In the genomic region with DNA sequence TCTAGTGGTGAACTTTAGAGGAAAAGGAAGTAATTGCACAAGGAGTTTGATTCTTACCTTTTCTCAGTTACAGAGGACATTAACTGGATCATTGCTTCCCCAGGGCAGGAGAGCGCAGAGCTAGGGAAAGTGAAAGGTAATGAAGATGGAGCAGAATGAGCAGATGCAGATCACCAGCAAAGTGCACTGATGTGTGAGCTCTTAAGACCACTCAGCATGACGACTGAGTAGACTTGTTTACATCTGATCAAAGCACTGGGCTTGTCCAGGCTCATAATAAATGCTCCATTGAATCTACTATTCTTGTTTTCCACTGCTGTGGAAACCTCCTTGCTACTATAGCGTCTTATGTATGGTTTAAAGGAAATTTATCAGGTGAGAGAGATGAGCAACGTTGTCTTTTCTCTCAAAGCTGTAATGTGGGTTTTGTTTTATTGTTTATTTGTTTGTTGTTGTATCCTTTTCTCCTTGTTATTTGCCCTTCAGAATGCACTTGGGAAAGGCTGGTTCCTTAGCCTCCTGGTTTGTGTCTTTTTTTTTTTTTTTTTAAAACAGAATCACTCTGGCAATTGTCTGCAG, we compare ENCODE assay signal across 10 cellular contexts. TPM values are rescaled to one million over a fixed set of nuclear protein-coding genes. Genes with fewer than 3 reads are reported as not detected.
A peak's percentile ranks its signal among the peaks of the same experiment; 100 is the strongest.
DNase-seq lines count a peak whose midpoint lies in the region; ATAC-seq, FAIRE-seq and TF ChIP-seq lines count a peak whose summit lies in the region.
"Had no signal": no experiment of that assay in that cellular context is flagged by ENCODE, and none has a peak within 500 bp of the region (broad histone marks: within the 10 kb centered on the region; RNA-seq: fewer than 3 reads in every experiment).

No MANE protein-coding gene starts in this region.

- H4K91ac ChIP-seq in mesenchymal stem cell (ENCODE audit: low read length): no peak overlapping the region

- TF ChIP-seq CTCF in kidney (IDR thresholded peaks at IDR 0.05; ENCODE audit: borderline replicate concordance, extremely low read depth, insufficient read depth): no peak

- H3K27ac ChIP-seq in mesenchymal stem cell (ENCODE audit: low read length, poor library complexity, severe bottlenecking) (peak overlapping the region; percentile 52), kidney (ENCODE audit: low read depth in 2 of 2, low read length in 2 of 2) (no peak overlapping the region)

- H3K4me3 ChIP-seq in mesenchymal stem cell (ENCODE audit: insufficient read depth in 1 of 2, low read depth in 1 of 2, low read length in 2 of 2) (no peak overlapping the region), kidney (ENCODE audit: low read length in 2 of 2) (no peak overlapping the region)

- ATAC-seq in GM18498 (IDR thresholded peaks at IDR 0.05; ENCODE audit: unreplicated experiment) (peak; percentile 84), GM21737 (IDR thresholded peaks at IDR 0.05; ENCODE audit: unreplicated experiment) (peak; percentile 86), left cardiac atrium (no peak)

- no peak overlapping the region for H3K4ac ChIP-seq in mesenchymal stem cell (ENCODE audit: low read depth in 1 of 2, low read length in 2 of 2)

- H3K27me3 ChIP-seq in mesenchymal stem cell (ENCODE audit: control insufficient read depth in 1 of 2, insufficient read depth in 1 of 2, low read length in 2 of 2): no peaks in the 10 kb centered on the region

- H3K79me1 ChIP-seq in mesenchymal stem cell (replicated peaks; ENCODE audit: low read length, poor library complexity, severe bottlenecking): peaks cover 6% of the 10 kb centered on the region

- H3K23ac ChIP-seq in mesenchymal stem cell (ENCODE audit: low read length in 2 of 2): no peak overlapping the region

- H3K9me3 ChIP-seq in mesenchymal stem cell (ENCODE audit: control insufficient read depth, low read length): no peaks in the 10 kb centered on the region
- no peaks in the 10 kb centered on the region for H3K9me3 ChIP-seq in kidney (ENCODE audit: control insufficient read depth in 1 of 2, low read length in 2 of 2)

- DNase-seq in NCI-H1694 treated with DMSO at 0.1 percent for 48 hours (lab: John Stamatoyannopoulos, UW) (peak; percentile 81), mesenchymal stem cell (no peak), kidney (no peak), ecto neural progenitor cell (ENCODE audit: low spot score) (no peak), left cardiac atrium (no peak)
- no peak for DNase-seq in activated CD4-positive, alpha-beta T cell treated with anti-CD3 and anti-CD28 coated beads, Interleukin-2, amount 50 U/mL, for 1 hour
- DNase-seq: NK-92 treated with Interleukin-12 subunit alpha and Interleukin-12 subunit beta, amount 100 ng/mL, for 24 hours had no signal

- H3K9ac ChIP-seq in mesenchymal stem cell (ENCODE audit: low read length): no peak overlapping the region
- H3K9ac ChIP-seq in kidney (ENCODE audit: low read length in 2 of 2): no peak overlapping the region

- no peak overlapping the region for H3K14ac ChIP-seq in mesenchymal stem cell (ENCODE audit: low read length in 2 of 2)

- H2BK120ac ChIP-seq in mesenchymal stem cell (ENCODE audit: low read depth, low read length): no peak overlapping the region

- no peak overlapping the region for H2BK5ac ChIP-seq in mesenchymal stem cell (ENCODE audit: low read depth, low read length, poor library complexity, severe bottlenecking)

- FAIRE-seq in kidney (lab: Jason Lieb, UNC): no peak
- FAIRE-seq: G401.6 had no signal

- no peak overlapping the region for H3K18ac ChIP-seq in mesenchymal stem cell (ENCODE audit: low read depth in 1 of 2, low read length in 2 of 2)

- H2BK15ac ChIP-seq in mesenchymal stem cell (ENCODE audit: low read depth, poor library complexity, severe bottlenecking): no peak overlapping the region

- no peak overlapping the region for H2AFZ ChIP-seq in mesenchymal stem cell (ENCODE audit: low read depth, low read length)

- no peak overlapping the region for H3K4me2 ChIP-seq in mesenchymal stem cell (ENCODE audit: low read length, poor library complexity, severe bottlenecking)

- 48% methylated on average over 4 of the region's 4 CpGs for WGBS in mesenchymal stem cell

- no peak overlapping the region for H4K8ac ChIP-seq in mesenchymal stem cell (ENCODE audit: low read length)

- no peak overlapping the region for H2BK12ac ChIP-seq in mesenchymal stem cell (ENCODE audit: low read length in 2 of 2)

- peaks cover 14 to 25% of the 10 kb centered on the region in 2 experiments for H3K36me3 ChIP-seq in mesenchymal stem cell (ENCODE audit: control insufficient read depth in 1 of 2, insufficient read depth in 2 of 2, low read depth in 1 of 2, low read length in 2 of 2)
- peaks cover 22 to 49% of the 10 kb centered on the region in 2 donors for H3K36me3 ChIP-seq in kidney (ENCODE audit: control insufficient read depth in 1 of 2, insufficient read depth in 2 of 2, low read length in 2 of 2)

- H2AK5ac ChIP-seq in mesenchymal stem cell (ENCODE audit: low read length, severe bottlenecking): no peak overlapping the region

- H3K4me1 ChIP-seq in mesenchymal stem cell (ENCODE audit: control insufficient read depth, insufficient read depth, low read depth, low read length) (peaks cover 12% of the 10 kb centered on the region), kidney (ENCODE audit: control insufficient read depth in 1 of 2, insufficient read depth in 1 of 2, low read depth in 1 of 2, low read length in 2 of 2) (peaks cover 0 to 12% of the 10 kb centered on the region in 2 donors)

- intact Hi-C loops in kidney (cut with DNase I): no loop called here
- intact Hi-C loops in left cardiac atrium (cut with DNase I): no loop called here

RNA-seq across cellular contexts. Expression of a gene that starts 25.3 kb away (rescaled TPM):
- 1.7 TPM for polyA plus RNA-seq in mesenchymal stem cell (2013, experiment 1 of 2)
- polyA plus RNA-seq in mesenchymal stem cell (2013, experiment 2 of 2): 1.7 TPM
- total RNA-seq in kidney: 28.3 TPM
- 36.3 TPM for polyA plus RNA-seq in kidney (ENCODE audit: insufficient read depth, low read depth, low replicate concordance)
- 10 to 100 TPM in 1 of 2 donors, 1 to 10 TPM in 1; 7.9 to 15.3 TPM for total RNA-seq in left cardiac atrium

Comparison
In these comparisons a context has a peak if more than half of its experiments do, and no peak if none do; other contexts are left out.
1. ATAC-seq: peak in GM18498 (single experiment) and GM21737 (single experiment); none in left cardiac atrium (0 of 2).